ENCODE assay signal across 37 cellular contexts in the genomic region with DNA sequence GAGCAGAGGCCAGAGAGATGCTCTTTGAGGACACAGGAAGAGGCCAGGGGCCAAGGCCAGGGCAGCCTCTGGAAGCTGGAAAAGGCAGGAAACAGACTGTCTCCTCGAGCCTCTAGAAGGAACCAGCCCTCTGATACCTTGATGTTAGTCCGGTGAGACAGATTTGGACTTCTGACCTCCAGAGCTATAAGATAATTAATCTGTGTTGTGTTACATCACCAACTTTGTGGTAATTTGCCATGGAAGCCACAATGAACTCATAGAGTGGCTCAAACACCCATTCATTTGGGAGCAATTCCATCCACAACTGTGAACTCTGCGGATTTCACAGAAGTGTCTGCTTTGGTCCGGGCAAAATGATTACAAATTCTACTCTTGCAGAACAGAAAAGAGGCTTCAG.
"Had no signal": no experiment of that assay in that cellular context is flagged by ENCODE, and none has a peak within 500 bp of the region (broad histone marks: within the 10 kb centered on the region; RNA-seq: fewer than 3 reads in every experiment).

No MANE protein-coding gene starts in this region.

- DNase-seq: activated B cell treated with CpG ODN at 0.5 μM for 24 hours; activated CD4-positive, alpha-beta memory T cell treated with anti-CD3 and anti-CD28 coated beads, Interleukin-2, amount 10 ng/mL, durations not matched to agents 7 days and 5 days; activated CD4-positive, alpha-beta T cell treated with anti-CD3 and anti-CD28 coated beads for 48 hours; activated CD4-positive, CD25-positive, alpha-beta regulatory T cell treated with anti-CD3 and anti-CD28 coated beads, Interleukin-2, amount 50 U/mL, for 72 hours; activated CD8-positive, alpha-beta memory T cell treated with anti-CD3 and anti-CD28 coated beads for 24 hours; activated CD8-positive, alpha-beta memory T cell treated with anti-CD3 and anti-CD28 coated beads, Interleukin-2, amount 10 ng/mL, durations not matched to agents 7 days and 5 days; activated CD8-positive, alpha-beta memory T cell treated with anti-CD3 and anti-CD28 coated beads, Interleukin-2, amount 50 U/mL, for 48 hours; activated effector memory CD4-positive, alpha-beta T cell treated with anti-CD3 and anti-CD28 coated beads, Interleukin-2, amount 50 U/mL, for 16 hours; activated naive CD4-positive, alpha-beta T cell; activated naive CD4-positive, alpha-beta T cell treated with anti-CD3 and anti-CD28 coated beads, Interleukin-2, amount 50 U/mL, for 16 hours; activated naive CD8-positive, alpha-beta T cell treated with anti-CD3 and anti-CD28 coated beads for 36 hours; activated T-cell treated with anti-CD3 and anti-CD28 coated beads, Interleukin-2, amount 50 U/mL, for 72 hours; amygdala; body of pancreas; caudate nucleus; cerebellar nuclear complex; Karpas-422; KBM-7; NCI-H1048; NCI-H1105 treated with DMSO at 0.1 percent for 48 hours; NCI-H1436; NCI-H1694; NCI-H1930; NCI-H2081 treated with DMSO at 0.1 percent for 48 hours; NCI-H226; NCI-H446 treated with DMSO at 0.1 percent for 48 hours; NCI-H524; PC-3; Peyer's patch; SIG-M5; T-helper 1 cell; T-helper 2 cell; T-helper 9 cell had no signal

- H3K9me3 ChIP-seq: ascending aorta, body of pancreas, breast epithelium, Peyer's patch had no signal

- H3K27ac ChIP-seq: ascending aorta, body of pancreas, breast epithelium, Peyer's patch, RWPE1, VCaP had no signal

- H3K4me3 ChIP-seq: ascending aorta, body of pancreas, breast epithelium, Peyer's patch had no signal

- H3K27me3 ChIP-seq: ascending aorta, body of pancreas, breast epithelium, Peyer's patch had no signal

- H3K4me1 ChIP-seq: ascending aorta, body of pancreas, breast epithelium, Peyer's patch had no signal

- H3K36me3 ChIP-seq: ascending aorta, breast epithelium, Peyer's patch had no signal
